8 cellular contexts compared by ENCODE assay signal in the genomic region with DNA sequence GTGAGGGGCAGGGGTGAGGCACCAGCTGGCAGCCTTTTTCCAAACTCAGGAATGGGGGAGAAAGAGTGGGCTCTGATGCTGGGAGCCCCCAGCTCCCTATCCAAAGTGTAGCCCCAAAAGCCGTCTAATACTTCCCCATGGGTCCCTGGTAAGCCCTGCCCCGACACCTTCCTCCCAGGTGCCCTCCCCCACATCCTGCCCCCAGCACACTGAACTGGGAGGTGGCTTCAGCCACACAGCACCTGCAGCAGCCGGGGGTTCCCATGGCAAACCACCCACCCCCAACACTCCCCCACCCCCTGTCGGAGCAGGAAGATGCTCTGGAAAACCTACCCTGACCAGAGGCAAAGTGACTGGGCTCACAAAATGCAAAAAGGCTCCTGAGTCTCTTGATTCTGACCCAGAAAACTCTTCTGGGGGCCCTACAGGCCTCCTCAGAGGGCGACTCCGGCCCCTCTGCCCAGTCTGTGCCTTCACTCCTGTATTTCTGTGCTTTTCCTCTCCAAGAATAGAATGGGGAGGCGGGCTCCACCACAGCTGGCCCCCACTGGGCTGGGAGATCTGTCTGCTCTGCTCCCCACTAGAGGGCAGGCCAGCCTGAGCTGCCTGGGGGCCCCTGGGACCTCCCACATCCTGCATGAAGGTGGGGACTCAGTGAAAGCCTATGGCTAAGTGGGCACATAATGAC.
DNase-seq lines count a peak whose midpoint lies in the region; ATAC-seq, FAIRE-seq and TF ChIP-seq lines count a peak whose summit lies in the region.

No MANE protein-coding gene starts in this region.

- no TSS peak for BruUV-seq in HepG2 (replicated peaks; lab: Mats Ljungman, UMichigan)

- H3K4me1 ChIP-seq in RWPE2 (ENCODE audit: insufficient read depth, poor library complexity, severe bottlenecking): peaks cover 67% of the 10 kb centered on the region
- peaks cover 82% of the 10 kb centered on the region for H3K4me1 ChIP-seq in HepG2 (ENCODE audit: insufficient read depth, low read length)
- H3K4me1 ChIP-seq in thymus (ENCODE audit: control insufficient read depth, insufficient read depth, low read length): peaks cover 18% of the 10 kb centered on the region

- peaks cover 47% of the 10 kb centered on the region for H3K4me1 Mint-ChIP-seq in activated naive CD8-positive, alpha-beta T cell treated with anti-CD3 and anti-CD28 coated beads, Interleukin-2, amount 50 U/mL, for 24 hours

- in situ Hi-C loops in HepG2 (cut with HindIII; ENCODE audit: extremely low pct_ligation_motif_present, low pct_unique_long_range_greater_than_20kb): no loop called here

- no peaks in the 10 kb centered on the region for H3K27me3 Mint-ChIP-seq in activated naive CD8-positive, alpha-beta T cell treated with anti-CD3 and anti-CD28 coated beads, Interleukin-2, amount 50 U/mL, for 24 hours

- no peaks in the 10 kb centered on the region for H3K9me3 ChIP-seq in RWPE2 (ENCODE audit: severe bottlenecking)
- no peaks in the 10 kb centered on the region for H3K9me3 ChIP-seq in HepG2 (ENCODE audit: low read length)
- H3K9me3 ChIP-seq in thymus (ENCODE audit: control insufficient read depth): peaks cover 2% of the 10 kb centered on the region

- DNase-seq in D341Med (ENCODE audit: low spot score): peak; percentile 78
- DNase-seq in RWPE2 (ENCODE audit: low spot score): no peak
- peak; percentile 61 for DNase-seq in activated naive CD8-positive, alpha-beta T cell treated with anti-CD3 and anti-CD28 coated beads, Interleukin-2, amount 50 U/mL, for 24 hours
- no peak for DNase-seq in HepG2 (ENCODE audit: low spot score)
- no peak for DNase-seq in NCI-H748 treated with DMSO at 0.1 percent for 48 hours (lab: John Stamatoyannopoulos, UW)

- no peak overlapping the region for H3K9ac ChIP-seq in HepG2 (ENCODE audit: insufficient read depth, low read depth, low read length)

- peak overlapping the region; percentile 99 for H3K27ac ChIP-seq in RWPE2 (ENCODE audit: poor library complexity, severe bottlenecking)
- no peak overlapping the region for H3K27ac ChIP-seq in HepG2 (ENCODE audit: extremely low read length, insufficient read depth, low read length)
- H3K27ac ChIP-seq in thymus (ENCODE audit: low read depth): peak overlapping the region; percentile 66

- TF ChIP-seq CTCF in RWPE2 (IDR thresholded peaks at IDR 0.05; ENCODE audit: poor library complexity, severe bottlenecking) (peak; percentile 82), HepG2 (CRISPR knock-in tag; IDR thresholded peaks at IDR 0.05) (peak; percentile 70)

- TF ChIP-seq RAD21 in HepG2 (CRISPR knock-in tag; IDR thresholded peaks at IDR 0.05): peak; percentile 29; the same call in 1 of the 2 replicates

- H3K4me3 ChIP-seq in RWPE2 (ENCODE audit: severe bottlenecking): no peak overlapping the region
- H3K4me3 ChIP-seq in HepG2 (replicated peaks in 1 of 3; ENCODE audit: insufficient read depth in 1 of 3, low read depth in 2 of 3, low read length in 3 of 3): no peak overlapping the region
- no peak overlapping the region for H3K4me3 ChIP-seq in thymus (ENCODE audit: low read length)

- peak overlapping the region; percentile 78 for H3K27ac Mint-ChIP-seq in activated naive CD8-positive, alpha-beta T cell treated with anti-CD3 and anti-CD28 coated beads, Interleukin-2, amount 50 U/mL, for 24 hours

- H3K4me3 Mint-ChIP-seq in activated naive CD8-positive, alpha-beta T cell treated with anti-CD3 and anti-CD28 coated beads, Interleukin-2, amount 50 U/mL, for 24 hours: peak overlapping the region; percentile 32

- no peak overlapping the region for H2AFZ ChIP-seq in HepG2 (ENCODE audit: low read length)

- ATAC-seq in GM21825 (IDR thresholded peaks at IDR 0.05; ENCODE audit: unreplicated experiment): peak; percentile 68
- ATAC-seq in RWPE2 (ENCODE audit: low read depth): peak; percentile 28; the same call in 1 of the 3 replicates
- peak; percentile 88 for ATAC-seq in activated naive CD8-positive, alpha-beta T cell treated with anti-CD3 and anti-CD28 coated beads, Interleukin-2, amount 50 U/mL, for 24 hours
- peak; percentile 27 for ATAC-seq in HepG2
- ATAC-seq in GM18873 (IDR thresholded peaks at IDR 0.05; ENCODE audit: low FRiP score, unreplicated experiment): no peak

- WGBS in HepG2 (ENCODE audit: low lambda C conversion rate): 91% methylated on average over 4 of the region's 7 CpGs
- 27% methylated on average over 7 of the region's 7 CpGs for WGBS in thymus

- TF ChIP-seq EP300 in HepG2 (IDR thresholded peaks at IDR 0.05; ENCODE audit: low read depth in 2 of 2, low read length in 2 of 2): no peak
- TF ChIP-seq EP300 in HepG2 (CRISPR knock-in tag; IDR thresholded peaks at IDR 0.05; ENCODE audit: borderline replicate concordance): no peak

- no peak for TF ChIP-seq POLR2A in HepG2 (IDR thresholded peaks at IDR 0.05; ENCODE audit: insufficient read depth in 1 of 2, low read depth in 2 of 2, low read length in 2 of 2)

- no peaks in the 10 kb centered on the region for H3K9me3 Mint-ChIP-seq in activated naive CD8-positive, alpha-beta T cell treated with anti-CD3 and anti-CD28 coated beads, Interleukin-2, amount 50 U/mL, for 24 hours

- peaks cover 10% of the 10 kb centered on the region; the same call in 1 of the 2 replicates for H4K20me1 ChIP-seq in HepG2 (ENCODE audit: insufficient read depth, low read length)

- intact Hi-C loops in HepG2 (cut with micrococcal nuclease; ENCODE audit: unreplicated experiment): loop anchor here (10.0 kb wide), 1 partner anchor 81 kb away; the partner anchor contains the start of gene ITPK1

- no peak overlapping the region for H3K4me2 ChIP-seq in HepG2 (ENCODE audit: low read depth, low read length)

- H3K79me2 ChIP-seq in HepG2 (ENCODE audit: insufficient read depth, low read length): no peaks in the 10 kb centered on the region

- H3K36me3 ChIP-seq in RWPE2 (ENCODE audit: low read depth) (no peaks in the 10 kb centered on the region), HepG2 (replicated peaks in 1 of 2; ENCODE audit: control insufficient read depth in 1 of 2, insufficient read depth in 2 of 2, low read length in 2 of 2) (no peaks in the 10 kb centered on the region), thymus (ENCODE audit: control insufficient read depth, insufficient read depth) (no peaks in the 10 kb centered on the region)

- H3K36me3 Mint-ChIP-seq in activated naive CD8-positive, alpha-beta T cell treated with anti-CD3 and anti-CD28 coated beads, Interleukin-2, amount 50 U/mL, for 24 hours (ENCODE audit: low read depth): peaks cover 3% of the 10 kb centered on the region

- POLR2A ChIA-PET in HepG2 (lab: Yijun Ruan, JAX): no interaction called here

- no peaks in the 10 kb centered on the region for H3K27me3 ChIP-seq in RWPE2 (ENCODE audit: insufficient read depth, poor library complexity, severe bottlenecking)
- H3K27me3 ChIP-seq in HepG2 (ENCODE audit: control insufficient read depth in 1 of 2, insufficient read depth in 2 of 2, low read length in 2 of 2): no peaks in the 10 kb centered on the region
- no peaks in the 10 kb centered on the region for H3K27me3 ChIP-seq in thymus (ENCODE audit: control insufficient read depth, insufficient read depth)

- no peak for FAIRE-seq in HepG2 (lab: Jason Lieb, UNC)

- CTCF ChIA-PET in HepG2 (lab: Yijun Ruan, JAX; ENCODE audit: low intra/inter-chr PET ratio, low total read pairs): no interaction called here

TF ChIP-seq in HepG2, 621 proteins besides CTCF, POLR2A, EP300 and RAD21 (continues in another document):
- TF ChIP-seq, protein P1, sequence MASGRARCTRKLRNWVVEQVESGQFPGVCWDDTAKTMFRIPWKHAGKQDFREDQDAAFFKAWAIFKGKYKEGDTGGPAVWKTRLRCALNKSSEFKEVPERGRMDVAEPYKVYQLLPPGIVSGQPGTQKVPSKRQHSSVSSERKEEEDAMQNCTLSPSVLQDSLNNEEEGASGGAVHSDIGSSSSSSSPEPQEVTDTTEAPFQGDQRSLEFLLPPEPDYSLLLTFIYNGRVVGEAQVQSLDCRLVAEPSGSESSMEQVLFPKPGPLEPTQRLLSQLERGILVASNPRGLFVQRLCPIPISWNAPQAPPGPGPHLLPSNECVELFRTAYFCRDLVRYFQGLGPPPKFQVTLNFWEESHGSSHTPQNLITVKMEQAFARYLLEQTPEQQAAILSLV (CRISPR knock-in tag; IDR thresholded peaks at IDR 0.05; ENCODE audit: borderline replicate concordance): no peak
- 0 out of 2 replicates have a peak, but pooled peaks have one; percentile 25 for TF ChIP-seq ZBTB7B (CRISPR knock-in tag; IDR thresholded peaks at IDR 0.05)
- TF ChIP-seq THAP11 (CRISPR knock-in tag; IDR thresholded peaks at IDR 0.05): no peak
- TF ChIP-seq MAZ (IDR thresholded peaks at IDR 0.05; ENCODE audit: borderline replicate concordance, low read depth, low read length): no peak
- TF ChIP-seq MAZ (CRISPR knock-in tag; IDR thresholded peaks at IDR 0.05; ENCODE audit: low read depth): no peak
- peak; percentile 62 for TF ChIP-seq STAG1 (CRISPR knock-in tag; IDR thresholded peaks at IDR 0.05)
- no peak for TF ChIP-seq XRCC5 (optimal IDR thresholded peaks at IDR 0.05; ENCODE audit: low read length)
- no peak for TF ChIP-seq UBTF (CRISPR knock-in tag; IDR thresholded peaks at IDR 0.05)
- no peak for TF ChIP-seq RCOR2 (CRISPR knock-in tag; IDR thresholded peaks at IDR 0.05)

Comparison
In these comparisons a context has a peak if more than half of its experiments do, and no peak if none do; other contexts are left out.
1. DNase-seq: peak in D341Med (single experiment) and activated naive CD8-positive, alpha-beta T cell treated with anti-CD3 and anti-CD28 coated beads, Interleukin-2, amount 50 U/mL, for 24 hours (single experiment); none in RWPE2 (single experiment), HepG2 (single experiment) and NCI-H748 treated with DMSO at 0.1 percent for 48 hours (single experiment).